Comparison of ENCODE assay signal across 1 cellular context in genomic region chr7:133829336-133829897, GRCh38.
TF ChIP-seq lines count a peak whose summit lies in the region.

No MANE protein-coding gene starts in this region.

TF ChIP-seq in SK-N-SH, 30 proteins besides CTCF, POLR2A, EP300 and RAD21 (continued from another document):
- peak; percentile 64; the same call in 1 of the 2 replicates for TF ChIP-seq PBX3 (IDR thresholded peaks at IDR 0.05)
- peak; percentile 66; the same call in 1 of the 2 replicates for TF ChIP-seq YY1 (IDR thresholded peaks at IDR 0.05; ENCODE audit: low read depth)
- TF ChIP-seq NRF1 (IDR thresholded peaks at IDR 0.05; ENCODE audit: low read depth, low read length): no peak
- TF ChIP-seq FOXJ3 (CRISPR knock-in tag; IDR thresholded peaks at IDR 0.05): no peak
- TF ChIP-seq GABPA (IDR thresholded peaks at IDR 0.05; ENCODE audit: low read depth): no peak
- TF ChIP-seq, protein P1, sequence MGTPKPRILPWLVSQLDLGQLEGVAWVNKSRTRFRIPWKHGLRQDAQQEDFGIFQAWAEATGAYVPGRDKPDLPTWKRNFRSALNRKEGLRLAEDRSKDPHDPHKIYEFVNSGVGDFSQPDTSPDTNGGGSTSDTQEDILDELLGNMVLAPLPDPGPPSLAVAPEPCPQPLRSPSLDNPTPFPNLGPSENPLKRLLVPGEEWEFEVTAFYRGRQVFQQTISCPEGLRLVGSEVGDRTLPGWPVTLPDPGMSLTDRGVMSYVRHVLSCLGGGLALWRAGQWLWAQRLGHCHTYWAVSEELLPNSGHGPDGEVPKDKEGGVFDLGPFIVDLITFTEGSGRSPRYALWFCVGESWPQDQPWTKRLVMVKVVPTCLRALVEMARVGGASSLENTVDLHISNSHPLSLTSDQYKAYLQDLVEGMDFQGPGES (IDR thresholded peaks at IDR 0.05; ENCODE audit: low read depth, low read length): no peak
- TF ChIP-seq GATA2 (CRISPR knock-in tag; IDR thresholded peaks at IDR 0.05): no peak
- TF ChIP-seq TEAD4 (IDR thresholded peaks at IDR 0.05; ENCODE audit: borderline replicate concordance, insufficient read depth): no peak
- no peak for TF ChIP-seq SIN3A (IDR thresholded peaks at IDR 0.05; ENCODE audit: borderline replicate concordance, low read depth, low read length)
- no peak for TF ChIP-seq JUND (IDR thresholded peaks at IDR 0.05)
- no peak for TF ChIP-seq REST (IDR thresholded peaks at IDR 0.05; ENCODE audit: low read depth, low read length)
- no peak for TF ChIP-seq POLR2AphosphoS5 (IDR thresholded peaks at IDR 0.05; ENCODE audit: low read depth, low read length)
- no peak for TF ChIP-seq TAF1 (IDR thresholded peaks at IDR 0.05; ENCODE audit: borderline replicate concordance, low read depth, low read length)
- no peak for TF ChIP-seq ELF1 (IDR thresholded peaks at IDR 0.05)
- no peak for TF ChIP-seq MXI1 (IDR thresholded peaks at IDR 0.05; ENCODE audit: low read depth, low read length)
- TF ChIP-seq, protein P2, sequence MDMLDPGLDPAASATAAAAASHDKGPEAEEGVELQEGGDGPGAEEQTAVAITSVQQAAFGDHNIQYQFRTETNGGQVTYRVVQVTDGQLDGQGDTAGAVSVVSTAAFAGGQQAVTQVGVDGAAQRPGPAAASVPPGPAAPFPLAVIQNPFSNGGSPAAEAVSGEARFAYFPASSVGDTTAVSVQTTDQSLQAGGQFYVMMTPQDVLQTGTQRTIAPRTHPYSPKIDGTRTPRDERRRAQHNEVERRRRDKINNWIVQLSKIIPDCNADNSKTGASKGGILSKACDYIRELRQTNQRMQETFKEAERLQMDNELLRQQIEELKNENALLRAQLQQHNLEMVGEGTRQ (IDR thresholded peaks at IDR 0.05; ENCODE audit: borderline replicate concordance, low read depth, low read length): no peak
- TF ChIP-seq EZH2phosphoT487 (IDR thresholded peaks at IDR 0.05; ENCODE audit: borderline replicate concordance, low read depth): no peak
TF ChIP-seq in SK-N-SH: peak in this region for 4.
